8 cellular contexts compared by ENCODE assay signal in the genomic region with DNA sequence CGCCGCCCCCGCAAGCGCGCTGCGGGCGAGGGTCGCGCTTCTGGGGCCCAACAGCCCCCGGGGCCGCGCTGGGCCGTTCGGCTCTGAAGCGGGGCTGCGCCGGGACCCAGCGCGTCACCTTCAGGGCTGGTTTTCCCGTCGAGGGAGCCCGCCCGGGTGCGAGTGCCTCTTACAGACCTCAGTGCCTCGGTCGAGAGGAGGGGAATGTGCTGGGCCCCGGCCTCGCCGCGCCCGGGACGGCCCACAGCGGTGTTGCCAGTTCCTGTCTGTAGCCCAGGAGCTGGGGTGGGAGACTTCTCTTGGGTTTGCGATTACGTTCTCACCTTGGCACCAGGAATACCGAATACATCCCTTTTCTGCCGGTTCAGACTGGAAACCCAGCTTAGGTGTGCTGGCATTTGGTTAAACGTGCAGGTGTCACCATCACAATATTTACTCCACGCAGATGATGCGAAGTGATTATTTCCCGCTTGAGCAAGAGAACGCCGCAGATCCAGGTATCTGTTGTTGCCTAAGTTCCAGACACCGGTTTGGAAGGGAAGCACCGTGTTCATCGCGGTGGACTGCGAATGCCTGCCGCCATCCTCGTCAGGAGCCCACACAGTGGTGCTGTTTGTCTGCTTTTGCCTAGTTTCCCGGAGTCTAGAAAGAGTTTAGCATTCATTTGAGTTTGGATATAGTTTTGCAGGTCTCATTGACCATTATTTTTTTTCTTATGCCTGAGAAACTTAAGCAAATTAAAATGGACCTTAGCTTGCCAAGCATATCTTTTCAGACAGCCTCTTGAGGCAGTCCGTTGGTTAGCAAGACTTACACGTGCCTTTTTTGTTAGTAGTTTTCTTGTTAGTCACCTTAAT. TPM values are rescaled to one million over a fixed set of nuclear protein-coding genes. Genes with fewer than 3 reads are reported as not detected.
A peak's percentile ranks its signal among the peaks of the same experiment; 100 is the strongest.
DNase-seq lines count a peak whose midpoint lies in the region; ATAC-seq and TF ChIP-seq lines count a peak whose summit lies in the region.

No MANE protein-coding gene starts in this region.

- TF ChIP-seq POLR2A in uterus (IDR thresholded peaks at IDR 0.05): no peak

- H3K4me3 ChIP-seq in GM12865 (ENCODE audit: low read depth, low read length): peak overlapping the region; percentile 74
- H3K4me3 ChIP-seq in foreskin fibroblast (ENCODE audit: low read depth in 1 of 2, low read length in 2 of 2): peak overlapping the region; percentile 84
- peak overlapping the region; percentile 63 to 77 for H3K4me3 ChIP-seq in uterus

- intact Hi-C loops in uterus (cut with DNase I; ENCODE audit: low total_unique reads): no loop called here

- H3K9me3 ChIP-seq in uterus: no peaks in the 10 kb centered on the region

- DNase-seq in 8988T (peak; percentile 61), GM12865 (ENCODE audit: low read depth) (peak; percentile 40), NCI-H526 treated with DMSO at 0.1 percent for 48 hours (lab: John Stamatoyannopoulos, UW) (peak; percentile 9), foreskin fibroblast (peak; percentile 20 to 59), nephron progenitor cell (peak; percentile 61), uterus (peak; percentile 44 to 46)
- peak; percentile 25 for DNase-seq in activated T-helper 9 cell treated with anti-CD3 and anti-CD28 coated beads, Interleukin-2, amount 50 U/mL, for 16 hours (ENCODE audit: low read depth)

- H3K27ac Mint-ChIP-seq in nephron progenitor cell: no peak overlapping the region

- H3K9me3 Mint-ChIP-seq in nephron progenitor cell: no peaks in the 10 kb centered on the region

- peaks cover 0 to 5% of the 10 kb centered on the region in 2 donors for H3K4me1 ChIP-seq in uterus

- no peak for ATAC-seq in GM21423 (IDR thresholded peaks at IDR 0.05; ENCODE audit: unreplicated experiment)

- H3K4me1 Mint-ChIP-seq in nephron progenitor cell: peaks cover 38% of the 10 kb centered on the region

- H3K4me3 Mint-ChIP-seq in nephron progenitor cell: peak overlapping the region; percentile 90

- peak overlapping the region; percentile 93 to 98 for H3K27ac ChIP-seq in uterus

- H3K27me3 Mint-ChIP-seq in nephron progenitor cell (ENCODE audit: low read depth, poor library complexity): no peaks in the 10 kb centered on the region

- H3K36me3 Mint-ChIP-seq in nephron progenitor cell (ENCODE audit: low read depth): peaks cover 16% of the 10 kb centered on the region

- TF ChIP-seq CTCF in GM12865 (IDR thresholded peaks at IDR 0.05; ENCODE audit: insufficient read depth, low read depth, low read length, missing control alignments): peak; percentile 12
- peak; percentile 27 for TF ChIP-seq CTCF in foreskin fibroblast (IDR thresholded peaks at IDR 0.05; ENCODE audit: low read depth, low read length)
- TF ChIP-seq CTCF in nephron progenitor cell (IDR thresholded peaks at IDR 0.05): no peak
- peak; percentile 12 to 36 (median 33) for TF ChIP-seq CTCF in uterus (IDR thresholded peaks at IDR 0.05)

- H3K27me3 ChIP-seq in uterus: no peaks in the 10 kb centered on the region

- H3K36me3 ChIP-seq in uterus: no peaks in the 10 kb centered on the region

RNA-seq across cellular contexts. Expression of a gene that starts 0.9 kb away (rescaled TPM):
- total RNA-seq in uterus: 10 to 100 TPM; 26.3 to 79.7 (median 58.0) TPM

RNA-seq across cellular contexts. Expression of a gene that starts 9.5 kb away (rescaled TPM):
- total RNA-seq in uterus: 100 to 1,000 TPM in 1 of 4 donors, 10 to 100 TPM in 3; 35.2 to 309 (median 74.8) TPM

Comparison
In these comparisons a context has a peak if more than half of its experiments do, and no peak if none do; other contexts are left out.
1. DNase-seq: peak in every context shown above with its lines; median percentile 61 in 8988T; 61 in nephron progenitor cell; 45 in uterus; 40 in GM12865; 40 in foreskin fibroblast; 25 in activated T-helper 9 cell treated with anti-CD3 and anti-CD28 coated beads, Interleukin-2, amount 50 U/mL, for 16 hours; 9 in NCI-H526 treated with DMSO at 0.1 percent for 48 hours.